Comparison of ENCODE assay signal across 27 cellular contexts in genomic region chr6:111107589-111107988, GRCh38. TPM values are rescaled to one million over a fixed set of nuclear protein-coding genes. Genes with fewer than 3 reads are reported as not detected.
"Had no signal": no experiment of that assay in that cellular context is flagged by ENCODE, and none has a peak within 500 bp of the region (broad histone marks: within the 10 kb centered on the region; RNA-seq: fewer than 3 reads in every experiment).

No MANE protein-coding gene starts in this region.

- H3K27ac ChIP-seq: left ventricle myocardium inferior, neural progenitor cell, neutrophil, parathyroid adenoma, psoas muscle, right lobe of liver, suprapubic skin, thoracic aorta, tibial artery, upper lobe of right lung had no signal

- H3K27ac Mint-ChIP-seq: immature natural killer cell; mesothelial cell of epicardium; naive B cell; natural killer cell; nephron progenitor cell; neural progenitor cell; stimulated activated effector memory CD8-positive, alpha-beta T cell treated with anti-CD3 and anti-CD28 coated beads, Interleukin-12 subunit alpha, Interleukin-12 subunit beta, amount 100 ng/mL, for 72 hours; stimulated activated naive CD8-positive, alpha-beta T cell treated with anti-CD3 and anti-CD28 coated beads, Interleukin-15, Interleukin-2, amounts not matched to agents 100 ng/mL and 50 ng/mL, for 24 hours had no signal

- H3K4me3 ChIP-seq: left ventricle myocardium inferior, lung, neural progenitor cell, psoas muscle, right lobe of liver, suprapubic skin, thoracic aorta, tibial artery, upper lobe of right lung had no signal

- DNase-seq: hypothalamus; immature natural killer cell; left ventricle myocardium inferior; mesendoderm; naive B cell; natural killer cell; nephron progenitor cell; occipital lobe; psoas muscle; right lobe of liver; stimulated activated CD4-positive, alpha-beta T cell treated with anti-CD3 and anti-CD28 coated beads, Interleukin-4, amount 100 ng/mL, for 24 hours; stimulated activated naive CD4-positive, alpha-beta T cell; tibial artery; trophoblast cell; upper lobe of right lung had no signal

- H3K9me3 ChIP-seq: neutrophil, psoas muscle, right lobe of liver, upper lobe of right lung had no signal

- H3K4me3 Mint-ChIP-seq: immature natural killer cell; mesothelial cell of epicardium; naive B cell; natural killer cell; nephron progenitor cell; neural progenitor cell; stimulated activated effector memory CD8-positive, alpha-beta T cell treated with anti-CD3 and anti-CD28 coated beads, Interleukin-12 subunit alpha, Interleukin-12 subunit beta, amount 100 ng/mL, for 72 hours; stimulated activated naive CD8-positive, alpha-beta T cell treated with anti-CD3 and anti-CD28 coated beads, Interleukin-15, Interleukin-2, amounts not matched to agents 100 ng/mL and 50 ng/mL, for 24 hours had no signal

- H3K27me3 Mint-ChIP-seq: stimulated activated naive CD8-positive, alpha-beta T cell treated with anti-CD3 and anti-CD28 coated beads, Interleukin-15, Interleukin-2, amounts not matched to agents 100 ng/mL and 50 ng/mL, for 24 hours had no signal

- H3K9ac ChIP-seq: neural progenitor cell, parathyroid adenoma had no signal

- H3K4me2 ChIP-seq: neural progenitor cell had no signal

- H2AFZ ChIP-seq: neural progenitor cell, parathyroid adenoma had no signal

- H3K4me1 ChIP-seq: neural progenitor cell had no signal

- H3K36me3 ChIP-seq: left ventricle myocardium inferior, neural progenitor cell, neutrophil, right lobe of liver, suprapubic skin, thoracic aorta, tibial artery, upper lobe of right lung had no signal

- H3K36me3 Mint-ChIP-seq: immature natural killer cell; natural killer cell; stimulated activated effector memory CD8-positive, alpha-beta T cell treated with anti-CD3 and anti-CD28 coated beads, Interleukin-12 subunit alpha, Interleukin-12 subunit beta, amount 100 ng/mL, for 72 hours had no signal

- H3K27me3 ChIP-seq: neural progenitor cell, neutrophil, right lobe of liver, suprapubic skin, tibial artery, upper lobe of right lung had no signal

- H3K4me1 Mint-ChIP-seq: immature natural killer cell, naive B cell, natural killer cell had no signal

- FAIRE-seq: islet of Langerhans, urothelium cell line had no signal

RNA-seq across cellular contexts. Expression of gene SLC16A10, which starts 20.3 kb away (rescaled TPM):
- total RNA-seq: osteocyte had no signal
- polyA plus RNA-seq: immature natural killer cell had no signal
